ENCODE assay signal across 12 cellular contexts in the genomic region with DNA sequence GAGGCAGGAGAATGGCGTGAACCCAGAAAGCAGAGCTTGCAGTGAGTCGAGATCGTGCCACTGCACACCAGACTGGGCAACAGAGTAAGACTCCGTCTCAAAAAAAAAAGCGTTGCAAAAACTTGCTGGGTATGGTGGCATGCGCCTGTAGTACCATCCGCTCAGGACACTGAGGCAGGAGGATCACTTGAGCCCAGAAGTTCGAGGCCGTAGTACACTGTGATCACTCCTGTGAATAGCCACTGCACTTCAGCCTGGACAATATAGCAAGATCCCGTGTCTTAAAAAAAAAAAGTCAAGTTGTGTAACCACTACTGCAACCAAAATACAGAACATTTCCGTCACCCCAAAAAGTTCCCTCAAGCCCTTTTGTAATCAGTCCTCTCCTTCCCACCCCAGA. TPM values are rescaled to one million over a fixed set of nuclear protein-coding genes. Genes with fewer than 3 reads are reported as not detected.
DNase-seq lines count a peak whose midpoint lies in the region; ATAC-seq and TF ChIP-seq lines count a peak whose summit lies in the region.
"Had no signal": no experiment of that assay in that cellular context is flagged by ENCODE, and none has a peak within 500 bp of the region (broad histone marks: within the 10 kb centered on the region; RNA-seq: fewer than 3 reads in every experiment).

No MANE protein-coding gene starts in this region.

- peaks cover 68% of the 10 kb centered on the region for H3K36me3 Mint-ChIP-seq in activated CD4-positive, alpha-beta T cell treated with anti-CD3 and anti-CD28 coated beads for 36 hours (ENCODE audit: low read depth)
- peaks cover 7% of the 10 kb centered on the region for H3K36me3 Mint-ChIP-seq in IgD-negative memory B cell
- H3K36me3 Mint-ChIP-seq in central memory CD8-positive, alpha-beta T cell (ENCODE audit: insufficient read depth), result peaks cover 52% of the 10 kb centered on the region
- H3K36me3 Mint-ChIP-seq in osteocyte (ENCODE audit: unreplicated experiment), result peaks cover 35% of the 10 kb centered on the region

- POLR2A ChIA-PET in activated CD4-positive, alpha-beta T cell treated with anti-CD3 and anti-CD28 coated beads for 36 hours (lab: Charles Lee), result interaction anchor here (1.5 kb wide), 1 partner anchor 17 kb away, joined by 3 read pairs; no protein-coding TSS in a partner anchor

- intact Hi-C loops in activated CD4-positive, alpha-beta T cell treated with anti-CD3 and anti-CD28 coated beads for 36 hours (cut with DNase I, micrococcal nuclease), result loop anchor here (5.0 kb wide), 3 partner anchors 98 to 1848 kb away; a partner anchor contains a TSS

- H3K9me3 Mint-ChIP-seq in activated CD4-positive, alpha-beta T cell treated with anti-CD3 and anti-CD28 coated beads for 36 hours (ENCODE audit: low read depth), result no peaks in the 10 kb centered on the region
- H3K9me3 Mint-ChIP-seq in IgD-negative memory B cell (no peaks in the 10 kb centered on the region), osteocyte (ENCODE audit: unreplicated experiment) (no peaks in the 10 kb centered on the region)
- H3K9me3 Mint-ChIP-seq in central memory CD8-positive, alpha-beta T cell, result no peaks in the 10 kb centered on the region

- TF ChIP-seq CTCF in osteocyte (IDR thresholded peaks at IDR 0.05), result no peak

- CTCF ChIA-PET in activated CD4-positive, alpha-beta T cell treated with anti-CD3 and anti-CD28 coated beads for 36 hours (lab: Charles Lee), result interaction anchor here (2.0 kb wide), 1 partner anchor 67 kb away, joined by 11 read pairs; no protein-coding TSS in a partner anchor

- ATAC-seq in activated CD4-positive, alpha-beta T cell treated with anti-CD3 and anti-CD28 coated beads for 36 hours, result no peak
- ATAC-seq in central memory CD8-positive, alpha-beta T cell (replicated peaks; ENCODE audit: extremely low read depth, poor library complexity, severe bottlenecking), result no peak
- ATAC-seq: activated CD4-positive, CD25-positive, alpha-beta regulatory T cell treated with anti-CD3 and anti-CD28 coated beads, Interleukin-2, amount 50 U/mL, for 24 hours had no signal

- H3K4me1 Mint-ChIP-seq in activated CD4-positive, alpha-beta T cell treated with anti-CD3 and anti-CD28 coated beads for 36 hours, result peaks cover 62% of the 10 kb centered on the region
- H3K4me1 Mint-ChIP-seq in IgD-negative memory B cell (peaks cover 21 to 42% (median 36%) of the 10 kb centered on the region in 3 donors), osteocyte (ENCODE audit: unreplicated experiment) (peaks cover 28% of the 10 kb centered on the region)
- H3K4me1 Mint-ChIP-seq in central memory CD8-positive, alpha-beta T cell, result peaks cover 69% of the 10 kb centered on the region

- H3K27me3 Mint-ChIP-seq in activated CD4-positive, alpha-beta T cell treated with anti-CD3 and anti-CD28 coated beads for 36 hours, result no peaks in the 10 kb centered on the region
- H3K27me3 Mint-ChIP-seq in IgD-negative memory B cell, result no peaks in the 10 kb centered on the region
- no peaks in the 10 kb centered on the region for H3K27me3 Mint-ChIP-seq in central memory CD8-positive, alpha-beta T cell
- H3K27me3 Mint-ChIP-seq in osteocyte (ENCODE audit: unreplicated experiment), result no peaks in the 10 kb centered on the region

- DNase-seq in activated CD4-positive, alpha-beta T cell treated with anti-CD3 and anti-CD28 coated beads for 36 hours, result no peak
- no peak for DNase-seq in activated CD4-positive, alpha-beta T cell treated with anti-CD3 and anti-CD28 coated beads for 48 hours
- no peak for DNase-seq in central memory CD8-positive, alpha-beta T cell (ENCODE audit: low spot score in 2 of 2)
- DNase-seq in osteocyte (ENCODE audit: extremely low spot score, unreplicated experiment) (no peak), ecto neural progenitor cell (ENCODE audit: low spot score) (no peak), substantia nigra (lab: John Stamatoyannopoulos, UW) (no peak), activated gamma-delta T cell (lab: John Stamatoyannopoulos, UW) (no peak)
- DNase-seq: anterior cingulate cortex, Kasumi-1 had no signal

- peak overlapping the region; percentile 99 for H3K4me3 Mint-ChIP-seq in activated CD4-positive, alpha-beta T cell treated with anti-CD3 and anti-CD28 coated beads for 36 hours
- H3K4me3 Mint-ChIP-seq in IgD-negative memory B cell (peak overlapping the region; percentile 53 to 97 (median 87)), osteocyte (ENCODE audit: unreplicated experiment) (peak overlapping the region; percentile 95)
- H3K4me3 Mint-ChIP-seq in central memory CD8-positive, alpha-beta T cell, result peak overlapping the region; percentile 94

- no peak overlapping the region for H3K27ac ChIP-seq in substantia nigra (ENCODE audit: low read depth, low read length, poor library complexity, severe bottlenecking)

- peak overlapping the region; percentile 73 for H3K27ac Mint-ChIP-seq in activated CD4-positive, alpha-beta T cell treated with anti-CD3 and anti-CD28 coated beads for 36 hours
- peak overlapping the region in 2 of 3 donors; percentile 51 to 75 for H3K27ac Mint-ChIP-seq in IgD-negative memory B cell
- no peak overlapping the region for H3K27ac Mint-ChIP-seq in central memory CD8-positive, alpha-beta T cell (ENCODE audit: low read depth)
- H3K27ac Mint-ChIP-seq in osteocyte (ENCODE audit: unreplicated experiment), result peak overlapping the region; percentile 43

RNA-seq across cellular contexts. Expression of a gene that starts 1.5 kb away (rescaled TPM):
- total RNA-seq in activated CD4-positive, alpha-beta T cell treated with anti-CD3 and anti-CD28 coated beads for 36 hours, result 100 to 1,000 TPM; 164 to 231 TPM
- 262 TPM for polyA plus RNA-seq in IgD-negative memory B cell
- 140 and 142 TPM in 2 replicates for total RNA-seq in osteocyte

RNA-seq across cellular contexts. Expression of a gene that starts 2.1 kb away (rescaled TPM):
- total RNA-seq in activated CD4-positive, alpha-beta T cell treated with anti-CD3 and anti-CD28 coated beads for 36 hours, result 10 to 100 TPM; 80.7 to 96.4 TPM
- 52.6 TPM for polyA plus RNA-seq in IgD-negative memory B cell
- total RNA-seq in osteocyte, result 63.4 and 66.0 TPM in 2 replicates

RNA-seq across cellular contexts. Expression of a gene that starts 15.7 kb away (rescaled TPM):
- 10 to 100 TPM; 47.5 to 49.8 TPM for total RNA-seq in activated CD4-positive, alpha-beta T cell treated with anti-CD3 and anti-CD28 coated beads for 36 hours
- 10.5 TPM for polyA plus RNA-seq in IgD-negative memory B cell
- 53.6 and 54.8 TPM in 2 replicates for total RNA-seq in osteocyte

RNA-seq across cellular contexts. Expression of a gene that starts 24.7 kb away (rescaled TPM):
- 10 to 100 TPM; 48.4 to 53.1 TPM for total RNA-seq in activated CD4-positive, alpha-beta T cell treated with anti-CD3 and anti-CD28 coated beads for 36 hours
- 0.65 TPM for polyA plus RNA-seq in IgD-negative memory B cell
- total RNA-seq in osteocyte, result 8.8 and 10.7 TPM in 2 replicates
- total RNA-seq: G401 had no signal

RNA-seq across cellular contexts. Expression of a gene that starts 44.6 kb away (rescaled TPM):
- 10 to 100 TPM; 36.4 to 61.6 TPM for total RNA-seq in activated CD4-positive, alpha-beta T cell treated with anti-CD3 and anti-CD28 coated beads for 36 hours
- 20.7 TPM for polyA plus RNA-seq in IgD-negative memory B cell
- total RNA-seq in osteocyte, result 34.8 and 37.9 TPM in 2 replicates
